1 cellular context compared by ENCODE assay signal in genomic region chr6:75604294-75604693, GRCh38.
TF ChIP-seq lines count a peak whose summit lies in the region.

No MANE protein-coding gene starts in this region.

TF ChIP-seq in H1, 55 proteins besides CTCF, POLR2A, EP300 and RAD21 (continued from another document):
- no peak for TF ChIP-seq BACH1 (IDR thresholded peaks at IDR 0.05; ENCODE audit: low read length)
- no peak for TF ChIP-seq NANOG (IDR thresholded peaks at IDR 0.05; ENCODE audit: insufficient read depth, low read depth, low read length, poor library complexity, severe bottlenecking)
- no peak for TF ChIP-seq RBBP5 (IDR thresholded peaks at IDR 0.05; ENCODE audit: borderline replicate concordance, low read depth, low read length)
- TF ChIP-seq KDM5A (IDR thresholded peaks at IDR 0.05; ENCODE audit: low read length): no peak
- no peak for TF ChIP-seq JUN (IDR thresholded peaks at IDR 0.05; ENCODE audit: low read depth, low read length)
- TF ChIP-seq SIN3A (conservative IDR thresholded peaks at IDR 0.05 in 1 of 2, IDR thresholded peaks at IDR 0.05 in 1 of 2; ENCODE audit: low read depth in 1 of 2, low read length in 2 of 2): no peak
- TF ChIP-seq GTF2F1 (IDR thresholded peaks at IDR 0.05; ENCODE audit: borderline replicate concordance, low read depth, low read length): no peak
- TF ChIP-seq, protein P1, sequence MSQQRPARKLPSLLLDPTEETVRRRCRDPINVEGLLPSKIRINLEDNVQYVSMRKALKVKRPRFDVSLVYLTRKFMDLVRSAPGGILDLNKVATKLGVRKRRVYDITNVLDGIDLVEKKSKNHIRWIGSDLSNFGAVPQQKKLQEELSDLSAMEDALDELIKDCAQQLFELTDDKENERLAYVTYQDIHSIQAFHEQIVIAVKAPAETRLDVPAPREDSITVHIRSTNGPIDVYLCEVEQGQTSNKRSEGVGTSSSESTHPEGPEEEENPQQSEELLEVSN (IDR thresholded peaks at IDR 0.05): no peak
- no peak for TF ChIP-seq RXRA (IDR thresholded peaks at IDR 0.05; ENCODE audit: insufficient read depth, low read depth, low read length)
- no peak for TF ChIP-seq CBX8 (IDR thresholded peaks at IDR 0.05; ENCODE audit: borderline replicate concordance, low read depth, low read length)
- TF ChIP-seq USF2 (IDR thresholded peaks at IDR 0.05; ENCODE audit: low read length): no peak
- no peak for TF ChIP-seq KDM1A (IDR thresholded peaks at IDR 0.05; ENCODE audit: borderline replicate concordance, low read length)
- TF ChIP-seq TEAD4 (IDR thresholded peaks at IDR 0.05; ENCODE audit: low read depth, low read length): no peak
